1 cellular context compared by ENCODE assay signal in the genomic region with DNA sequence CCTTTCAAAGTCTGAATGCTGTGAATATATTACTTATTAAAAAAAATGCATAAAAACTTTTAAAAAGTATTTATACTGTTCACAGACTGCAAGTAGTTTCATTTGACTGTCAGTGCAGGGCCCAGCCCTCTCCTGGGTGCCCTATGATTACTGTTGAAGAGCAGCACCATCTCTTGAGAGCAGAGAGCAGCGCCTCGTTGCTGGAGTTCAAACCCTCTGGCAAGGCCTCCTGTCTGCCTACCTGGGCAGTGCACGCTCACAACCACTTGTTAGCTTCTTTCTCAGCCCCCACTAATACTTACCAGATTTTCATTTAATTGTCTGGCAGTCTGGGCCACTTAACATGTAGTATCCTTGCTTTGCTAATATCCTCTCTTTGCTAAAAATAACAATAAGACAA.
TF ChIP-seq lines count a peak whose summit lies in the region.

No MANE protein-coding gene starts in this region.

TF ChIP-seq in HCT116, 20 proteins besides CTCF, POLR2A, EP300 and RAD21 (continued from another document):
- no peak for TF ChIP-seq CEBPB (IDR thresholded peaks at IDR 0.05; ENCODE audit: low read depth)
- TF ChIP-seq SP1 (IDR thresholded peaks at IDR 0.05; ENCODE audit: low read depth), result no peak
- no peak for TF ChIP-seq SIN3A (IDR thresholded peaks at IDR 0.05; ENCODE audit: low read depth)
- no peak for TF ChIP-seq MAX (IDR thresholded peaks at IDR 0.05)
- TF ChIP-seq ZFX (IDR thresholded peaks at IDR 0.05), result no peak
- no peak for TF ChIP-seq SRF (IDR thresholded peaks at IDR 0.05; ENCODE audit: low read depth)
- no peak for TF ChIP-seq ELF1 (IDR thresholded peaks at IDR 0.05; ENCODE audit: borderline replicate concordance, low read depth)
- no peak for TF ChIP-seq EGR1 (IDR thresholded peaks at IDR 0.05; ENCODE audit: low read depth)
- no peak for TF ChIP-seq YY1 (IDR thresholded peaks at IDR 0.05; ENCODE audit: extremely low read depth, insufficient replicate concordance, low read depth, low read length)
- no peak for TF ChIP-seq ATF3 (IDR thresholded peaks at IDR 0.05)
- TF ChIP-seq REST (IDR thresholded peaks at IDR 0.05; ENCODE audit: low read depth), result no peak
- no peak for TF ChIP-seq POLR2AphosphoS5 (IDR thresholded peaks at IDR 0.05; ENCODE audit: low read depth, low read length)
- TF ChIP-seq CBX3 (IDR thresholded peaks at IDR 0.05; ENCODE audit: low read depth), result no peak
- TF ChIP-seq JUND (IDR thresholded peaks at IDR 0.05), result no peak
- TF ChIP-seq EZH2phosphoT487 (IDR thresholded peaks at IDR 0.05; ENCODE audit: borderline replicate concordance), result no peak
TF ChIP-seq in HCT116: peak in this region for 0.
